12 cellular contexts compared by ENCODE assay signal in the genomic region with DNA sequence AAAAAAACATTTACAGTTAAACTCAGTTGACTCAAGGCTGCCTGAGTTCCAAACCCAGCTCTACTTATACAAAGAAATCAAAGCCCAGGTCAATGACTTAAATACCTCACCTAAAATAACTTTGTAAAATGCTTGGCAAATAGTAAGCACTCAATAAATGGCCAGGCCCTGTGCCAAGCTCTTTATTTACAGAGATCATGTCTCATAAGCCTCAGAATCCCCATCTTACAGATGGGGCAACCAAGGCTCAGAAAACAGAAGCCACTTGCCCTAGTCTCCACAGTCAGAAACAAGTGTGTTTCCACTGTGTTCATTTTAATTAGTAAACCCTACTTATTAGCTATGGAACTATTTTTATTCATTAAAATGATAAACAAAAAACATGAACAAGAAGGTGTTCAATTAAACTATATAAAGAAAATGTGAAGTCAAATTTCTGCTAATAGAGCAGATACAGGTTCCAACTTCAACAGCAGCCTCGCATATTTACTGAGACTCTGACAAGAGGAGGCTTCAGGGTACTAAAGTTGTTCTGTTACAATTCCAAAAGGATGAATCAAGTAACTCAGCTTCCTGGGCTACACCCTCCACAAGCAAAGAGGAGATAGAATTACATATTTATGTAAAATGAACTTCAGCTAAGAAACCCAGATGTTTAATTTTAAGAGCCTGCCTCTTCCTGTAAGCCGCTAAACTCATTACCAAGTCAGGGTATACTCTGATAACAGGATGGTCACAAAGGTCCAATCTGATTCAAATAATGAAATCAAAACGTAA. TPM values are rescaled to one million over a fixed set of nuclear protein-coding genes. Genes with fewer than 3 reads are reported as not detected.
DNase-seq lines count a peak whose midpoint lies in the region; ATAC-seq and TF ChIP-seq lines count a peak whose summit lies in the region.
"Had no signal": no experiment of that assay in that cellular context is flagged by ENCODE, and none has a peak within 500 bp of the region (broad histone marks: within the 10 kb centered on the region; RNA-seq: fewer than 3 reads in every experiment).

No MANE protein-coding gene starts in this region.

- H3K27me3 ChIP-seq in mammary epithelial cell (ENCODE audit: insufficient read depth, low read length): no peaks in the 10 kb centered on the region
- no peaks in the 10 kb centered on the region for H3K27me3 ChIP-seq in left lung
- no peaks in the 10 kb centered on the region for H3K27me3 ChIP-seq in uterus
- H3K27me3 ChIP-seq: cardiac muscle cell had no signal

- intact Hi-C loops in mammary epithelial cell (cut with micrococcal nuclease) (no loop called here), left lung (cut with DNase I) (no loop called here), uterus (cut with DNase I; ENCODE audit: low total_unique reads) (no loop called here)

- H3K4me2 ChIP-seq in mammary epithelial cell (ENCODE audit: insufficient read depth, low read depth, low read length): peak overlapping the region; percentile 51

- H3K36me3 ChIP-seq in mammary epithelial cell (ENCODE audit: insufficient read depth, low read length) (peaks cover 8% of the 10 kb centered on the region), left lung (peaks cover 0 to 4% of the 10 kb centered on the region in 2 donors), uterus (no peaks in the 10 kb centered on the region)
- H3K36me3 ChIP-seq: cardiac muscle cell had no signal

- no peaks in the 10 kb centered on the region for H4K20me1 ChIP-seq in mammary epithelial cell (ENCODE audit: insufficient read depth, low read length)

- no peak overlapping the region for H2AFZ ChIP-seq in mammary epithelial cell (ENCODE audit: low read depth, low read length)

- TSS peak; percentile 63 for BruUV-seq in mammary epithelial cell (replicated peaks; lab: Mats Ljungman, UMichigan)

- 74% methylated on average over 3 of the region's 3 CpGs for WGBS in mammary epithelial cell (ENCODE audit: low coverage, missing lambda C conversion rate)

- in situ Hi-C loops in mammary epithelial cell (cut with MboI; ENCODE audit: low sequenced_read_pairs in 2 of 2) (no loop called here), ACHN (cut with HindIII; ENCODE audit: low pct_ligation_motif_present, low pct_unique_long_range_greater_than_20kb, low sequenced_read_pairs) (no loop called here)

- CTCF ChIA-PET in mammary epithelial cell (lab: Charles Lee; ENCODE audit: low non-redundant PET): interaction anchor here (0.7 kb wide), 1 partner anchor 62 kb away, joined by 6 read pairs; the partner anchor contains the start of gene CCDC117

- ATAC-seq in left lung (peak; percentile 56), GM21528 (IDR thresholded peaks at IDR 0.05; ENCODE audit: low FRiP score, unreplicated experiment) (no peak), HG03025 (IDR thresholded peaks at IDR 0.05; ENCODE audit: low FRiP score, unreplicated experiment) (no peak)
- ATAC-seq: activated CD4-positive, alpha-beta T cell treated with anti-CD3 and anti-CD28 coated beads for 36 hours; HCT116 had no signal

- H3K79me2 ChIP-seq in mammary epithelial cell (ENCODE audit: insufficient read depth, low read length): no peaks in the 10 kb centered on the region

- H3K9me3 ChIP-seq in mammary epithelial cell (replicated peaks; ENCODE audit: insufficient read depth, low read length): no peaks in the 10 kb centered on the region
- no peaks in the 10 kb centered on the region for H3K9me3 ChIP-seq in left lung
- H3K9me3 ChIP-seq in uterus: no peaks in the 10 kb centered on the region

- peak overlapping the region; percentile 36 for H3K27ac ChIP-seq in mammary epithelial cell (ENCODE audit: insufficient read depth, low read depth, low read length)
- peak overlapping the region; percentile 67 to 85 for H3K27ac ChIP-seq in left lung
- peak overlapping the region; percentile 79 to 84 for H3K27ac ChIP-seq in uterus
- H3K27ac ChIP-seq: cardiac muscle cell had no signal

- dilution Hi-C loops in mammary epithelial cell (cut with HindIII; ENCODE audit: low sequenced_read_pairs): no loop called here

- H3K4me1 ChIP-seq in mammary epithelial cell (ENCODE audit: insufficient read depth, low read length) (peaks cover 23% of the 10 kb centered on the region), left lung (peaks cover 16 to 31% of the 10 kb centered on the region in 2 donors), uterus (no peaks in the 10 kb centered on the region)

- H3K4me3 ChIP-seq in mammary epithelial cell (replicated peaks in 1 of 3; ENCODE audit: insufficient read depth in 1 of 3, low read depth in 2 of 3, low read length in 3 of 3) (no peak overlapping the region), left lung (no peak overlapping the region), uterus (no peak overlapping the region)
- H3K4me3 ChIP-seq: cardiac muscle cell had no signal

- TF ChIP-seq CTCF in mammary epithelial cell (conservative IDR thresholded peaks at IDR 0.05 in 1 of 2, IDR thresholded peaks at IDR 0.05 in 1 of 2; ENCODE audit: extremely low read depth in 1 of 2, insufficient read depth in 1 of 2, low read depth in 1 of 2, low read length in 2 of 2) (no peak), left lung (IDR thresholded peaks at IDR 0.05) (no peak), uterus (IDR thresholded peaks at IDR 0.05) (no peak)

- TF ChIP-seq POLR2A in uterus (IDR thresholded peaks at IDR 0.05): no peak

- DNase-seq in NCI-H2029 treated with DMSO at 0.1 percent for 48 hours (lab: John Stamatoyannopoulos, UW) (peak; percentile 22), NCI-H2029 (lab: John Stamatoyannopoulos, UW) (no peak), mammary epithelial cell (peak; percentile 59), left lung (no peak), uterus (no peak), ACHN (no peak)
- DNase-seq: activated CD4-positive, alpha-beta T cell treated with anti-CD3 and anti-CD28 coated beads for 36 hours; stimulated activated CD4-positive, alpha-beta T cell treated with anti-CD3 and anti-CD28 coated beads, Interleukin-2, amount 100 ng/mL, for 48 hours had no signal

- no peak overlapping the region for H3K9ac ChIP-seq in mammary epithelial cell (ENCODE audit: insufficient read depth, low read length)

RNA-seq across cellular contexts. Expression of gene TTC28, which starts 30.7 kb away (rescaled TPM):
- total RNA-seq in mammary epithelial cell: 10 to 100 TPM in 1 of 2 donors, 1 to 10 TPM in 1; 4.4 to 27.5 TPM
- 0.61 TPM for polyA plus RNA-seq in mammary epithelial cell
- 26.9 TPM for polyA minus RNA-seq in mammary epithelial cell
- 10 to 100 TPM; 31.1 to 41.6 TPM for total RNA-seq in left lung
- 100 to 1,000 TPM in 2 of 4 donors, 10 to 100 TPM in 2; 43.8 to 130 (median 92.0) TPM for total RNA-seq in uterus

RNA-seq across cellular contexts. Expression of gene CHEK2, which starts 31.3 kb away (rescaled TPM):
- 10 to 100 TPM; 14.2 to 19.2 TPM for total RNA-seq in mammary epithelial cell
- polyA plus RNA-seq in mammary epithelial cell: 23.4 TPM
- 18.3 TPM for polyA minus RNA-seq in mammary epithelial cell
- 10 to 100 TPM; 12.5 to 27.1 TPM for total RNA-seq in left lung
- 10 to 100 TPM in 1 of 4 donors, 1 to 10 TPM in 1, under 1 TPM in 1, not detected in 1; 0.26 to 14.5 (median 8.4) TPM for total RNA-seq in uterus

RNA-seq across cellular contexts. Expression of gene HSCB, which starts 31.5 kb away (rescaled TPM):
- total RNA-seq in mammary epithelial cell (10 to 100 TPM; 11.5 to 14.8 TPM), left lung (10 to 100 TPM; 11.6 to 12.1 TPM), uterus (10 to 100 TPM; 13.6 to 52.4 (median 15.9) TPM)
- 10.4 TPM for polyA plus RNA-seq in mammary epithelial cell
- polyA minus RNA-seq in mammary epithelial cell: not detected

Comparison
In these comparisons a context has a peak if more than half of its experiments do, and no peak if none do; other contexts are left out.
1. DNase-seq: peak in NCI-H2029 treated with DMSO at 0.1 percent for 48 hours (single experiment) and mammary epithelial cell (single experiment); none in NCI-H2029 (single experiment), left lung (0 of 2), uterus (0 of 2) and ACHN (single experiment).
2. Peak in every context shown above with its lines, with median percentiles within 50 percentile points of each other: H3K27ac ChIP-seq.